Comparison of ENCODE assay signal across 16 cellular contexts in genomic region chr18:65934874-65935273, GRCh38.
DNase-seq lines count a peak whose midpoint lies in the region; ATAC-seq and TF ChIP-seq lines count a peak whose summit lies in the region.
"Had no signal": no experiment of that assay in that cellular context is flagged by ENCODE, and none has a peak within 500 bp of the region (broad histone marks: within the 10 kb centered on the region; RNA-seq: fewer than 3 reads in every experiment).

No MANE protein-coding gene starts in this region.

- peak overlapping the region; percentile 83 for H3K27ac Mint-ChIP-seq in nephron progenitor cell
- no peak overlapping the region for H3K27ac Mint-ChIP-seq in activated naive CD4-positive, alpha-beta T cell treated with anti-CD3 and anti-CD28 coated beads, Interleukin-2, amount 50 U/mL, for 72 hours
- H3K27ac Mint-ChIP-seq: CD4-positive, alpha-beta memory T cell; IgD-negative memory B cell had no signal

- no peaks in the 10 kb centered on the region for H3K36me3 ChIP-seq in body of pancreas (replicated peaks in 1 of 2; ENCODE audit: insufficient read depth in 1 of 2, low read depth in 2 of 2)
- H3K36me3 ChIP-seq: BE2C, SJCRH30 had no signal

- H3K27me3 ChIP-seq in body of pancreas, result no peaks in the 10 kb centered on the region
- H3K27me3 ChIP-seq: BE2C, SJCRH30 had no signal

- TF ChIP-seq CTCF in LNCaP clone FGC (IDR thresholded peaks at IDR 0.05; ENCODE audit: control insufficient read depth, extremely low read depth, insufficient read depth) (no peak), body of pancreas (IDR thresholded peaks at IDR 0.05) (no peak), nephron progenitor cell (IDR thresholded peaks at IDR 0.05) (no peak)

- no peaks in the 10 kb centered on the region for H3K4me1 ChIP-seq in body of pancreas
- H3K4me1 ChIP-seq: BE2C, SJCRH30 had no signal

- H3K27me3 Mint-ChIP-seq in nephron progenitor cell (ENCODE audit: low read depth, poor library complexity), result no peaks in the 10 kb centered on the region
- H3K27me3 Mint-ChIP-seq: CD4-positive, alpha-beta memory T cell; IgD-negative memory B cell had no signal

- H3K9me3 ChIP-seq in body of pancreas, result no peaks in the 10 kb centered on the region
- H3K9me3 ChIP-seq: BE2C, SJCRH30 had no signal

- H3K4me1 Mint-ChIP-seq in nephron progenitor cell, result peaks cover 17% of the 10 kb centered on the region
- H3K4me1 Mint-ChIP-seq: CD4-positive, alpha-beta memory T cell; IgD-negative memory B cell had no signal

- H3K27ac ChIP-seq in body of pancreas, result peak overlapping the region in 1 of 4 donors; percentile 21
- H3K27ac ChIP-seq: RWPE1, SJCRH30 had no signal

- intact Hi-C loops in body of pancreas (cut with DNase I), result no loop called here

- peaks cover 25% of the 10 kb centered on the region for H3K36me3 Mint-ChIP-seq in nephron progenitor cell (ENCODE audit: low read depth)
- peaks cover 6 to 19% of the 10 kb centered on the region in 2 donors for H3K36me3 Mint-ChIP-seq in activated naive CD4-positive, alpha-beta T cell treated with anti-CD3 and anti-CD28 coated beads, Interleukin-2, amount 50 U/mL, for 72 hours
- H3K36me3 Mint-ChIP-seq: CD4-positive, alpha-beta memory T cell; IgD-negative memory B cell had no signal

- H3K4me3 ChIP-seq in LNCaP clone FGC (ENCODE audit: low read depth, low read length) (no peak overlapping the region), body of pancreas (no peak overlapping the region)
- H3K4me3 ChIP-seq: SJCRH30 had no signal

- ATAC-seq in body of pancreas (peak; percentile 80), GM19467 (IDR thresholded peaks at IDR 0.05; ENCODE audit: unreplicated experiment) (no peak)
- ATAC-seq in activated naive CD4-positive, alpha-beta T cell treated with anti-CD3 and anti-CD28 coated beads, Interleukin-2, amount 50 U/mL, for 72 hours, result no peak

- WGBS in body of pancreas, 2 donors, result 14 to 24% methylated on average over 2 of the region's 2 CpGs

- TF ChIP-seq POLR2A in body of pancreas (IDR thresholded peaks at IDR 0.05), result no peak

- DNase-seq in DMS79 (lab: John Stamatoyannopoulos, UW), result peak; percentile 79
- DNase-seq in LNCaP clone FGC (ENCODE audit: low read depth), result peak; percentile 52
- DNase-seq in body of pancreas, result peak in 3 of 4 donors; percentile 52 to 75 (median 65)
- no peak for DNase-seq in nephron progenitor cell
- DNase-seq in activated naive CD4-positive, alpha-beta T cell treated with anti-CD3 and anti-CD28 coated beads, Interleukin-2, amount 50 U/mL, for 72 hours (ENCODE audit: low spot score in 2 of 2), result no peak
- DNase-seq in A172 (ENCODE audit: low spot score), result no peak
- DNase-seq: BE2C; CD4-positive, alpha-beta memory T cell; EL; H7; NCI-H146; NCI-H2107; SJCRH30 had no signal

- H3K9me3 Mint-ChIP-seq in nephron progenitor cell, result peaks cover 50% of the 10 kb centered on the region
- peaks cover 37 to 39% of the 10 kb centered on the region in 2 donors for H3K9me3 Mint-ChIP-seq in activated naive CD4-positive, alpha-beta T cell treated with anti-CD3 and anti-CD28 coated beads, Interleukin-2, amount 50 U/mL, for 72 hours

- H3K4me3 Mint-ChIP-seq in nephron progenitor cell, result no peak overlapping the region
- H3K4me3 Mint-ChIP-seq: CD4-positive, alpha-beta memory T cell; IgD-negative memory B cell had no signal

Comparison
In these comparisons a context has a peak if more than half of its experiments do, and no peak if none do; other contexts are left out.
1. DNase-seq: peak in DMS79 (single experiment), LNCaP clone FGC (single experiment) and body of pancreas (3 of 4); none in nephron progenitor cell (single experiment), activated naive CD4-positive, alpha-beta T cell treated with anti-CD3 and anti-CD28 coated beads, Interleukin-2, amount 50 U/mL, for 72 hours (0 of 2) and A172 (single experiment).